Comparison of ENCODE assay signal across 20 cellular contexts in genomic region chr18:12033643-12034025, GRCh38.
"Had no signal": no experiment of that assay in that cellular context is flagged by ENCODE, and none has a peak within 500 bp of the region (broad histone marks: within the 10 kb centered on the region; RNA-seq: fewer than 3 reads in every experiment).

No MANE protein-coding gene starts in this region.

- H3K4me3 Mint-ChIP-seq: activated CD4-positive, alpha-beta T cell treated with anti-CD3 and anti-CD28 coated beads, Interleukin-2, amount 10 ng/mL, durations not matched to agents 7 days and 5 days; activated naive CD8-positive, alpha-beta T cell treated with anti-CD3 and anti-CD28 coated beads for 36 hours; central memory CD8-positive, alpha-beta T cell; immature natural killer cell; natural killer cell treated with Interleukin-12 subunit alpha and Interleukin-12 subunit beta and Interleukin-15 and Interleukin-18, amount 100 ng/mL, for 72 hours had no signal

- H3K27ac Mint-ChIP-seq: activated CD4-positive, alpha-beta T cell treated with anti-CD3 and anti-CD28 coated beads, Interleukin-2, amount 10 ng/mL, durations not matched to agents 7 days and 5 days; activated naive CD8-positive, alpha-beta T cell treated with anti-CD3 and anti-CD28 coated beads for 36 hours; immature natural killer cell; natural killer cell treated with Interleukin-12 subunit alpha and Interleukin-12 subunit beta and Interleukin-15 and Interleukin-18, amount 100 ng/mL, for 72 hours had no signal

- H3K36me3 Mint-ChIP-seq: activated naive CD8-positive, alpha-beta T cell treated with anti-CD3 and anti-CD28 coated beads for 36 hours; natural killer cell treated with Interleukin-12 subunit alpha and Interleukin-12 subunit beta and Interleukin-15 and Interleukin-18, amount 100 ng/mL, for 72 hours had no signal

- DNase-seq: activated CD4-positive, alpha-beta T cell treated with anti-CD3 and anti-CD28 coated beads, Interleukin-2, amount 10 ng/mL, durations not matched to agents 7 days and 5 days; activated naive CD4-positive, alpha-beta T cell; activated naive CD8-positive, alpha-beta T cell treated with anti-CD3 and anti-CD28 coated beads for 36 hours; activated T-cell treated with anti-CD3 and anti-CD28 coated beads for 4 hours; anterior cingulate cortex; brain microvascular endothelial cell; heart right ventricle; immature natural killer cell; nucleus accumbens; retina; stimulated activated CD4-positive, alpha-beta T cell treated with anti-CD3 and anti-CD28 coated beads, Interleukin-2, amount 100 ng/mL, for 24 hours; stimulated activated naive CD4-positive, alpha-beta T cell treated with Interleukin-2 at 50 U/mL for 16 hours; substantia nigra; T1000 had no signal

- ATAC-seq: activated CD4-positive, CD25-positive, alpha-beta regulatory T cell treated with anti-CD3 and anti-CD28 coated beads, Interleukin-2, amount 50 U/mL, for 24 hours; heart right ventricle; natural killer cell treated with Interleukin-12 subunit alpha and Interleukin-12 subunit beta and Interleukin-15 and Interleukin-18, amount 100 ng/mL, for 72 hours had no signal

- H3K4me1 Mint-ChIP-seq: activated naive CD8-positive, alpha-beta T cell treated with anti-CD3 and anti-CD28 coated beads for 36 hours; central memory CD8-positive, alpha-beta T cell had no signal

- H3K9me3 ChIP-seq: gastroesophageal sphincter, heart right ventricle, tibial nerve had no signal

- H3K27ac ChIP-seq: brain microvascular endothelial cell, coronary artery had no signal

- H3K27me3 Mint-ChIP-seq: activated CD4-positive, alpha-beta T cell treated with anti-CD3 and anti-CD28 coated beads, Interleukin-2, amount 10 ng/mL, durations not matched to agents 7 days and 5 days; natural killer cell treated with Interleukin-12 subunit alpha and Interleukin-12 subunit beta and Interleukin-15 and Interleukin-18, amount 100 ng/mL, for 72 hours had no signal

- H3K4me3 ChIP-seq: coronary artery, gastroesophageal sphincter, heart right ventricle, tibial nerve had no signal

- H3K27me3 ChIP-seq: brain microvascular endothelial cell, gastroesophageal sphincter, tibial nerve had no signal

- H3K36me3 ChIP-seq: brain microvascular endothelial cell had no signal

- H3K9me3 Mint-ChIP-seq: activated CD4-positive, alpha-beta T cell treated with anti-CD3 and anti-CD28 coated beads, Interleukin-2, amount 10 ng/mL, durations not matched to agents 7 days and 5 days; activated naive CD8-positive, alpha-beta T cell treated with anti-CD3 and anti-CD28 coated beads for 36 hours; central memory CD8-positive, alpha-beta T cell; immature natural killer cell; natural killer cell treated with Interleukin-12 subunit alpha and Interleukin-12 subunit beta and Interleukin-15 and Interleukin-18, amount 100 ng/mL, for 72 hours had no signal
